Comparison of ENCODE assay signal across 17 cellular contexts in genomic region chr20:25177890-25178321, GRCh38. TPM values are rescaled to one million over a fixed set of nuclear protein-coding genes. Genes with fewer than 3 reads are reported as not detected.
DNase-seq lines count a peak whose midpoint lies in the region; ATAC-seq and TF ChIP-seq lines count a peak whose summit lies in the region.
"Had no signal": no experiment of that assay in that cellular context is flagged by ENCODE, and none has a peak within 500 bp of the region (broad histone marks: within the 10 kb centered on the region; RNA-seq: fewer than 3 reads in every experiment).

No MANE protein-coding gene starts in this region.

- no peak overlapping the region for H3K4ac ChIP-seq in H9 (ENCODE audit: low read depth, low read length)

- H3K4me3 Mint-ChIP-seq in H9, result no peak overlapping the region
- no peak overlapping the region for H3K4me3 Mint-ChIP-seq in stimulated activated naive CD8-positive, alpha-beta T cell treated with anti-CD3 and anti-CD28 coated beads, Interleukin-15, amount 100 ng/mL, for 72 hours
- H3K4me3 Mint-ChIP-seq in stimulated activated memory B cell treated with anti-CD40 and anti-IgM and Interleukin-4, amounts not matched to agents 10 μg/mL and 1 μg/mL and 100 μg/mL, for 72 hours, result no peak overlapping the region
- H3K4me3 Mint-ChIP-seq: activated naive CD8-positive, alpha-beta T cell treated with anti-CD3 and anti-CD28 coated beads, Interleukin-2, amount 10 ng/mL, durations not matched to agents 7 days and 5 days; mesothelial cell of epicardium; WTC11 had no signal

- H3K27me3 ChIP-seq in lower lobe of right lung (ENCODE audit: low read depth) (no peaks in the 10 kb centered on the region), H9 (ENCODE audit: insufficient read depth, low read length) (no peaks in the 10 kb centered on the region)
- H3K27me3 ChIP-seq: BE2C had no signal

- no peak overlapping the region for H3K18ac ChIP-seq in H9 (ENCODE audit: insufficient read length, low read depth, low read length)

- no peak overlapping the region for H2BK20ac ChIP-seq in H9 (ENCODE audit: low read depth, low read length, poor library complexity, severe bottlenecking)

- no peak overlapping the region for H3K9ac ChIP-seq in H9 (ENCODE audit: extremely low read depth, insufficient read length, low read length)
- H3K9ac ChIP-seq: GM23248 had no signal

- peak; percentile 76 for DNase-seq in Daoy (ENCODE audit: low read depth)
- peak; percentile 30 for DNase-seq in NCI-H2029 (lab: John Stamatoyannopoulos, UW)
- peak; percentile 69 for DNase-seq in astrocyte of the cerebellum (ENCODE audit: low read depth)
- DNase-seq in lower lobe of right lung, result peak; percentile 64
- no peak for DNase-seq in H9
- no peak for DNase-seq in stimulated activated naive CD8-positive, alpha-beta T cell treated with anti-CD3 and anti-CD28 coated beads, Interleukin-15, amount 100 ng/mL, for 72 hours
- DNase-seq: activated CD8-positive, alpha-beta memory T cell treated with anti-CD3 and anti-CD28 coated beads, Interleukin-2, amount 50 U/mL, for 48 hours; activated naive CD8-positive, alpha-beta T cell treated with anti-CD3 and anti-CD28 coated beads, Interleukin-2, amount 10 ng/mL, durations not matched to agents 7 days and 5 days; BE2C; GM23248; NCI-H82; stimulated activated CD4-positive, alpha-beta T cell treated with anti-CD3 and anti-CD28 coated beads, Interleukin-1b, Interleukin-23, amount 100 ng/mL, for 48 hours had no signal

- no peaks in the 10 kb centered on the region for H3K23me2 ChIP-seq in H9 (ENCODE audit: insufficient read length, low read depth, low read length, poor library complexity, severe bottlenecking)

- no peak overlapping the region for H2AK5ac ChIP-seq in H9 (ENCODE audit: insufficient read length, low read length)

- H3K36me3 Mint-ChIP-seq in H9 (ENCODE audit: insufficient read depth in 1 of 3, low read depth in 3 of 3), result no peaks in the 10 kb centered on the region; a peak in 1 of 7 replicates
- H3K36me3 Mint-ChIP-seq in stimulated activated memory B cell treated with anti-CD40 and anti-IgM and Interleukin-4, amounts not matched to agents 10 μg/mL and 1 μg/mL and 100 μg/mL, for 72 hours, result no peaks in the 10 kb centered on the region
- H3K36me3 Mint-ChIP-seq: activated naive CD8-positive, alpha-beta T cell treated with anti-CD3 and anti-CD28 coated beads, Interleukin-2, amount 10 ng/mL, durations not matched to agents 7 days and 5 days; mesothelial cell of epicardium had no signal

- intact Hi-C loops in lower lobe of right lung (cut with DNase I), result no loop called here

- H3K4me1 Mint-ChIP-seq in H9, result no peaks in the 10 kb centered on the region
- peaks cover 16% of the 10 kb centered on the region for H3K4me1 Mint-ChIP-seq in stimulated activated naive CD8-positive, alpha-beta T cell treated with anti-CD3 and anti-CD28 coated beads, Interleukin-15, amount 100 ng/mL, for 72 hours
- no peaks in the 10 kb centered on the region for H3K4me1 Mint-ChIP-seq in stimulated activated memory B cell treated with anti-CD40 and anti-IgM and Interleukin-4, amounts not matched to agents 10 μg/mL and 1 μg/mL and 100 μg/mL, for 72 hours
- H3K4me1 Mint-ChIP-seq: WTC11 had no signal

- in situ Hi-C loops in astrocyte of the cerebellum (cut with HindIII; ENCODE audit: low sequenced_read_pairs), result no loop called here

- H3K27me3 Mint-ChIP-seq in H9 (ENCODE audit: low read depth), result peaks cover 29% of the 10 kb centered on the region
- no peaks in the 10 kb centered on the region for H3K27me3 Mint-ChIP-seq in stimulated activated naive CD8-positive, alpha-beta T cell treated with anti-CD3 and anti-CD28 coated beads, Interleukin-15, amount 100 ng/mL, for 72 hours
- H3K27me3 Mint-ChIP-seq in stimulated activated memory B cell treated with anti-CD40 and anti-IgM and Interleukin-4, amounts not matched to agents 10 μg/mL and 1 μg/mL and 100 μg/mL, for 72 hours, result peaks cover 15% of the 10 kb centered on the region

- WGBS in H9 (ENCODE audit: extremely low coverage, insufficient read length, low lambda C conversion rate), result no CpG with 5 or more reads among the region's 2 CpGs

- H2AFZ ChIP-seq in H9 (ENCODE audit: low read length), result no peak overlapping the region
- H2AFZ ChIP-seq: GM23248 had no signal

- H4K8ac ChIP-seq in H9 (replicated peaks; ENCODE audit: insufficient read length, low read depth, low read length), result no peak overlapping the region

- H3K27ac Mint-ChIP-seq in H9, result no peak overlapping the region
- H3K27ac Mint-ChIP-seq in stimulated activated naive CD8-positive, alpha-beta T cell treated with anti-CD3 and anti-CD28 coated beads, Interleukin-15, amount 100 ng/mL, for 72 hours, result no peak overlapping the region
- no peak overlapping the region for H3K27ac Mint-ChIP-seq in stimulated activated memory B cell treated with anti-CD40 and anti-IgM and Interleukin-4, amounts not matched to agents 10 μg/mL and 1 μg/mL and 100 μg/mL, for 72 hours
- H3K27ac Mint-ChIP-seq: activated naive CD8-positive, alpha-beta T cell treated with anti-CD3 and anti-CD28 coated beads, Interleukin-2, amount 10 ng/mL, durations not matched to agents 7 days and 5 days; mesothelial cell of epicardium; WTC11 had no signal

- H3K27ac ChIP-seq in lower lobe of right lung (peak overlapping the region; percentile 4), H9 (ENCODE audit: insufficient read length, low read depth, low read length) (no peak overlapping the region)
- H3K27ac ChIP-seq: SK-N-MC had no signal

- no peak overlapping the region for H3K4me2 ChIP-seq in H9 (ENCODE audit: insufficient read depth, insufficient read length, low read length)

- ATAC-seq in lower lobe of right lung, result peak; percentile 78 to 82
- no peak for ATAC-seq in GM21825 (IDR thresholded peaks at IDR 0.05; ENCODE audit: unreplicated experiment)
- ATAC-seq in stimulated activated naive CD8-positive, alpha-beta T cell treated with anti-CD3 and anti-CD28 coated beads, Interleukin-15, amount 100 ng/mL, for 72 hours, result no peak
- ATAC-seq in stimulated activated memory B cell treated with anti-CD40 and anti-IgM and Interleukin-4, amounts not matched to agents 10 μg/mL and 1 μg/mL and 100 μg/mL, for 72 hours, result no peak
- ATAC-seq: WTC11 had no signal

- peaks cover 7 to 12% of the 10 kb centered on the region in 2 experiments; a peak in 4 of 5 replicates for H3K9me3 Mint-ChIP-seq in H9
- H3K9me3 Mint-ChIP-seq in stimulated activated naive CD8-positive, alpha-beta T cell treated with anti-CD3 and anti-CD28 coated beads, Interleukin-15, amount 100 ng/mL, for 72 hours, result no peaks in the 10 kb centered on the region
- H3K9me3 Mint-ChIP-seq in stimulated activated memory B cell treated with anti-CD40 and anti-IgM and Interleukin-4, amounts not matched to agents 10 μg/mL and 1 μg/mL and 100 μg/mL, for 72 hours, result peaks cover 5% of the 10 kb centered on the region
- H3K9me3 Mint-ChIP-seq: activated naive CD8-positive, alpha-beta T cell treated with anti-CD3 and anti-CD28 coated beads, Interleukin-2, amount 10 ng/mL, durations not matched to agents 7 days and 5 days had no signal

- H2BK120ac ChIP-seq in H9 (ENCODE audit: low read depth, low read length, poor library complexity, severe bottlenecking), result no peak overlapping the region

- H3K56ac ChIP-seq in H9 (ENCODE audit: insufficient read length, low read depth, low read length), result no peak overlapping the region

- H3K14ac ChIP-seq in H9 (ENCODE audit: insufficient read depth, low read length), result no peak overlapping the region

- no peak for TF ChIP-seq CTCF in astrocyte of the cerebellum (IDR thresholded peaks at IDR 0.05; ENCODE audit: low read depth, low read length, missing control alignments)
- no peak for TF ChIP-seq CTCF in lower lobe of right lung (IDR thresholded peaks at IDR 0.05)
- TF ChIP-seq CTCF in H9 (conservative IDR thresholded peaks at IDR 0.05), result no peak

- H3T11ph ChIP-seq in H9 (ENCODE audit: low read length), result no peak overlapping the region

- H2BK5ac ChIP-seq in H9 (ENCODE audit: insufficient read length, low read length), result no peak overlapping the region

- no peak overlapping the region for H2BK12ac ChIP-seq in H9 (ENCODE audit: insufficient read length, low read depth, low read length)

- peaks cover 9% of the 10 kb centered on the region for H3K4me1 ChIP-seq in lower lobe of right lung
- no peaks in the 10 kb centered on the region for H3K4me1 ChIP-seq in H9 (ENCODE audit: insufficient read depth, low read length)
- H3K4me1 ChIP-seq: BE2C had no signal

- no peaks in the 10 kb centered on the region for H3K79me1 ChIP-seq in H9 (ENCODE audit: insufficient read depth, low read depth, low read length, poor library complexity, severe bottlenecking)

- H3K4me3 ChIP-seq in astrocyte of the cerebellum (ENCODE audit: low read depth, low read length) (no peak overlapping the region), lower lobe of right lung (no peak overlapping the region)
- H3K4me3 ChIP-seq: GM23248, SK-N-MC had no signal

- H3K23ac ChIP-seq in H9 (ENCODE audit: insufficient read length, low read depth, low read length), result no peak overlapping the region

- H3K36me3 ChIP-seq in lower lobe of right lung, result no peaks in the 10 kb centered on the region
- H3K36me3 ChIP-seq: BE2C had no signal

- H3K79me2 ChIP-seq in H9 (ENCODE audit: insufficient read depth, low read length), result no peaks in the 10 kb centered on the region

- no peaks in the 10 kb centered on the region for H4K20me1 ChIP-seq in H9 (ENCODE audit: control insufficient read depth, insufficient read depth, insufficient read length)

- no peaks in the 10 kb centered on the region for H3K9me3 ChIP-seq in lower lobe of right lung
- no peaks in the 10 kb centered on the region for H3K9me3 ChIP-seq in H9 (ENCODE audit: control insufficient read depth, low read depth, low read length)
- H3K9me3 ChIP-seq: BE2C had no signal

- H2BK15ac ChIP-seq in H9 (ENCODE audit: low read depth, low read length), result no peak overlapping the region

- H4K5ac ChIP-seq in H9 (ENCODE audit: insufficient read length, low read depth, low read length), result no peak overlapping the region

- H4K91ac ChIP-seq in H9 (ENCODE audit: insufficient read length, low read depth, low read length), result no peak overlapping the region

RNA-seq across cellular contexts. Expression of gene ENTPD6, which starts 17.6 kb away (rescaled TPM):
- 28.9 and 33.2 TPM in 2 replicates for total RNA-seq in Daoy (2014; rRNA removed; shearing (Covaris generic))
- total RNA-seq in lower lobe of right lung (64.5 TPM), H9 (2021) (51.4 and 57.4 TPM in 2 replicates)

Comparison
In these comparisons a context has a peak if more than half of its experiments do, and no peak if none do; other contexts are left out.
1. DNase-seq: peak in Daoy (single experiment), NCI-H2029 (single experiment), astrocyte of the cerebellum (single experiment) and lower lobe of right lung (single experiment); none in H9 (single experiment) and stimulated activated naive CD8-positive, alpha-beta T cell treated with anti-CD3 and anti-CD28 coated beads, Interleukin-15, amount 100 ng/mL, for 72 hours (0 of 2).
2. ATAC-seq: peak in lower lobe of right lung (2 of 2); none in GM21825 (single experiment), stimulated activated naive CD8-positive, alpha-beta T cell treated with anti-CD3 and anti-CD28 coated beads, Interleukin-15, amount 100 ng/mL, for 72 hours (single experiment) and stimulated activated memory B cell treated with anti-CD40 and anti-IgM and Interleukin-4, amounts not matched to agents 10 μg/mL and 1 μg/mL and 100 μg/mL, for 72 hours (single experiment).